Comparison of ENCODE assay signal across 1 cellular context in genomic region chr11:112776834-112777793, GRCh38.
TF ChIP-seq lines count a peak whose summit lies in the region.

No MANE protein-coding gene starts in this region.

TF ChIP-seq in GM23338, 12 proteins besides CTCF, POLR2A, EP300 and RAD21:
- no peak for TF ChIP-seq REST (IDR thresholded peaks at IDR 0.05; ENCODE audit: unreplicated experiment)
- no peak for TF ChIP-seq CREB1 (CRISPR knock-in tag; IDR thresholded peaks at IDR 0.05; ENCODE audit: low read depth)
- no peak for TF ChIP-seq JUNB (IDR thresholded peaks at IDR 0.05; ENCODE audit: unreplicated experiment)
- no peak for TF ChIP-seq POLR2AphosphoS5 (IDR thresholded peaks at IDR 0.05; ENCODE audit: low read depth)
- TF ChIP-seq ZNF331 (CRISPR knock-in tag; IDR thresholded peaks at IDR 0.05; ENCODE audit: low read depth) = no peak
- TF ChIP-seq, protein P1, sequence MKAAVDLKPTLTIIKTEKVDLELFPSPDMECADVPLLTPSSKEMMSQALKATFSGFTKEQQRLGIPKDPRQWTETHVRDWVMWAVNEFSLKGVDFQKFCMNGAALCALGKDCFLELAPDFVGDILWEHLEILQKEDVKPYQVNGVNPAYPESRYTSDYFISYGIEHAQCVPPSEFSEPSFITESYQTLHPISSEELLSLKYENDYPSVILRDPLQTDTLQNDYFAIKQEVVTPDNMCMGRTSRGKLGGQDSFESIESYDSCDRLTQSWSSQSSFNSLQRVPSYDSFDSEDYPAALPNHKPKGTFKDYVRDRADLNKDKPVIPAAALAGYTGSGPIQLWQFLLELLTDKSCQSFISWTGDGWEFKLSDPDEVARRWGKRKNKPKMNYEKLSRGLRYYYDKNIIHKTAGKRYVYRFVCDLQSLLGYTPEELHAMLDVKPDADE (IDR thresholded peaks at IDR 0.05) = no peak
- TF ChIP-seq ZNF114 (CRISPR knock-in tag; IDR thresholded peaks at IDR 0.05) = no peak
- no peak for TF ChIP-seq NANOG (IDR thresholded peaks at IDR 0.05; ENCODE audit: borderline replicate concordance)
- TF ChIP-seq ZNF462 (CRISPR knock-in tag; IDR thresholded peaks at IDR 0.05) = no peak
- no peak for TF ChIP-seq EZH2 (IDR thresholded peaks at IDR 0.05; ENCODE audit: low read depth, unreplicated experiment)
- no peak for TF ChIP-seq EZH2phosphoT487 (IDR thresholded peaks at IDR 0.05; ENCODE audit: unreplicated experiment)
- TF ChIP-seq STAT1 (IDR thresholded peaks at IDR 0.05; ENCODE audit: unreplicated experiment) = no peak
